33 cellular contexts compared by ENCODE assay signal in the genomic region with DNA sequence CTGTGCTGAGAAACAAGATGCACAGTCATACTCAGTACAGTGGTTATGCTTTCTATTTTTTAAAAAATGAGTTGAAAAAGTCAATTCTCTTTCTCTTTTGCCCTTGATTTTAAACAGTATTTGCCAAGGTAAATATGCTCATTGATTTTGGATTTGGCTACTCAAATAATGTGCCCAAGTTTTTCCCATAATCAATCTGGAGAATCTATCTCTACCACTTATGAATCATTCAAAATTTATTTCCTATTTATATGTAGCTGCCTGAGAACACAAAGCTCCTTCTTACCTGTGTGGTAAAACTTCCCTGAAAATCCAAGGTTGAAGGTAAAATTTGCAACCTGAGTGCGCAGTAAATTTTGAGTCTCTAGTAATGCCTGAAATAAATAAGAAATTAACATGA.
"Had no signal": no experiment of that assay in that cellular context is flagged by ENCODE, and none has a peak within 500 bp of the region (broad histone marks: within the 10 kb centered on the region; RNA-seq: fewer than 3 reads in every experiment).

No MANE protein-coding gene starts in this region.

- H3K9me3 ChIP-seq: MG63 had no signal

- H3K27ac ChIP-seq: KMS-11 had no signal

- H3K4me3 ChIP-seq: MG63 had no signal

- H3K27me3 ChIP-seq: MG63 had no signal

- DNase-seq: Karpas-422, Kasumi-1, MG63, MM.1S, MV-4-11, NCI-H1048, NCI-H1092, NCI-H1092 treated with DMSO at 0.1 percent for 48 hours, NCI-H1105, NCI-H1105 treated with DMSO at 0.1 percent for 48 hours, NCI-H1417 treated with DMSO at 0.1 percent for 48 hours, NCI-H1436, NCI-H1436 treated with DMSO at 0.1 percent for 48 hours, NCI-H146, NCI-H1694, NCI-H1694 treated with DMSO at 0.1 percent for 48 hours, NCI-H187, NCI-H187 treated with DMSO at 0.1 percent for 48 hours, NCI-H1930, NCI-H2029, NCI-H2029 treated with DMSO at 0.1 percent for 48 hours, NCI-H2081, NCI-H2081 treated with DMSO at 0.1 percent for 48 hours, NCI-H2107, NCI-H2171, NCI-H2171 treated with DMSO at 0.1 percent for 48 hours, NCI-H2227 treated with DMSO at 0.1 percent for 48 hours, NCI-H226, NCI-H345, NCI-H446, NCI-H446 treated with DMSO at 0.1 percent for 48 hours, NCI-H510A had no signal

- H3K36me3 ChIP-seq: MG63 had no signal

- H3K9ac ChIP-seq: KMS-11 had no signal
